31 cellular contexts compared by ENCODE assay signal in the genomic region with DNA sequence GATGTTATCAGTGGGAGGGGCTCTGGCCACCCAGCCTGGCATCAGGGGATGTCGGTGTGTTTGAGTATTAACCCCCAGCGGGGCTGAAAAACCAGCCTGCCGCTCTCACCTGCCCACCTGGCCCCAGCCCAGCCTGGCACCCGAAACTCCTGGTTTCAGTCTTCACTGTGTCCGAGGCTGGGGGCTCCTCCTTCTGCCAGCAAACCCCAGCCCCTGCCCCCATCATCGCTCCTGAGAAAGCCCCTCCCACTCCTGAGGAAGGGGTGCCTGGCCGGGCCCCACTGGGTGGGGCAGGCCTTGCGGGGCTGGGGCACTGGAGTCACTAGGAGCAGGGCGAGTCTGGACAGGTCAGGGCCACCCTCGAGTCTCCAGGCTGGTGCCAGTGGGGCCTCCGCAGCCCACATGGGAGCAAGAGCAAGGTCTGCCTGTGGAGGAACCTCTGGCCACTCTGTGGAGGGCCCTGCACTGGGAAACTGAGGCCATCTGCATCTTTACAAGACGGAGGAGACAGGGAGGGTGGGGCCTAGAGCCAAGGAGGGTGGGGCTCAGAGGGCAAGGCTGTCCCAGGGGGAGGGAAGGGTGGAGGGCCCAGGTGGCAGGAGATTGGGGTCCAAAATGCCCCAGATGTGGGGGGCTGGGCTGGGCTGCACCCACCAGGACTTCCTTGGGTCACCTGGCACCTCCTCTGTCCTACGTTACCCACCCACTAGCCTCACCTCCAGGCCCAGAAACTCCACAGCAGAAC. TPM values are rescaled to one million over a fixed set of nuclear protein-coding genes. Genes with fewer than 3 reads are reported as not detected.
DNase-seq lines count a peak whose midpoint lies in the region; ATAC-seq and TF ChIP-seq lines count a peak whose summit lies in the region.
"Had no signal": no experiment of that assay in that cellular context is flagged by ENCODE, and none has a peak within 500 bp of the region (broad histone marks: within the 10 kb centered on the region; RNA-seq: fewer than 3 reads in every experiment).

No MANE protein-coding gene starts in this region.

- H3K18ac ChIP-seq in trophoblast cell (ENCODE audit: low read length) = no peak overlapping the region

- H3K4me1 Mint-ChIP-seq in endodermal cell = no peaks in the 10 kb centered on the region
- H3K4me1 Mint-ChIP-seq: activated CD4-positive, alpha-beta T cell treated with anti-CD3 and anti-CD28 coated beads for 36 hours; T-helper 17 cell had no signal

- peak overlapping the region; percentile 15; the same call in 1 of the 2 replicates for H3K9ac ChIP-seq in BLaER1
- H3K9ac ChIP-seq in endodermal cell (ENCODE audit: extremely low read depth, low read length, poor library complexity, severe bottlenecking) = no peak overlapping the region
- no peak overlapping the region for H3K9ac ChIP-seq in trophoblast cell (ENCODE audit: low read length)
- H3K9ac ChIP-seq: parathyroid adenoma had no signal

- 92 to 95% methylated on average over 7 to 13 of the region's 13 CpGs for WGBS in endodermal cell (ENCODE audit: insufficient coverage in 1 of 2, insufficient read length in 1 of 2), 2 experiments
- WGBS in trophoblast cell (ENCODE audit: extremely low coverage, insufficient coverage, insufficient read length) = no CpG with 5 or more reads among the region's 13 CpGs

- H3K4me1 ChIP-seq in BLaER1 = peaks cover 82% of the 10 kb centered on the region
- H3K4me1 ChIP-seq in endodermal cell (ENCODE audit: control insufficient read depth, insufficient read depth, low read length) = no peaks in the 10 kb centered on the region
- peaks cover 14 to 21% of the 10 kb centered on the region in 2 experiments for H3K4me1 ChIP-seq in trophoblast cell (ENCODE audit: control insufficient read depth in 1 of 2, insufficient read depth in 2 of 2, low read length in 2 of 2)
- H3K4me1 ChIP-seq: right lobe of liver had no signal

- H4K8ac ChIP-seq in trophoblast cell (ENCODE audit: low read depth, low read length) = no peak overlapping the region

- H3K9me3 Mint-ChIP-seq in endodermal cell = no peaks in the 10 kb centered on the region

- no peak overlapping the region for H3K27ac Mint-ChIP-seq in endodermal cell
- H3K27ac Mint-ChIP-seq: activated CD4-positive, alpha-beta T cell treated with anti-CD3 and anti-CD28 coated beads for 36 hours; activated CD8-positive, alpha-beta T cell treated with anti-CD3 and anti-CD28 coated beads, Interleukin-2, amount 10 ng/mL, durations not matched to agents 7 days and 5 days; activated naive CD8-positive, alpha-beta T cell; stimulated activated effector memory CD8-positive, alpha-beta T cell treated with anti-CD3 and anti-CD28 coated beads, Interleukin-12 subunit alpha, Interleukin-12 subunit beta, amount 100 ng/mL, for 72 hours; T-helper 17 cell had no signal

- peak overlapping the region; percentile 48 for H4K91ac ChIP-seq in trophoblast cell (ENCODE audit: low read depth, low read length)

- H3K9me3 ChIP-seq in BLaER1 = no peaks in the 10 kb centered on the region
- H3K9me3 ChIP-seq in WERI-Rb-1 (ENCODE audit: severe bottlenecking) = no peaks in the 10 kb centered on the region
- H3K9me3 ChIP-seq in endodermal cell (ENCODE audit: control insufficient read depth, low read length) = no peaks in the 10 kb centered on the region
- H3K9me3 ChIP-seq in trophoblast cell (ENCODE audit: insufficient read depth, low read depth, low read length) = peaks cover 8% of the 10 kb centered on the region
- H3K9me3 ChIP-seq: Caco-2, right lobe of liver, vagina had no signal

- H3K36me3 ChIP-seq in BLaER1 (no peaks in the 10 kb centered on the region), WERI-Rb-1 (no peaks in the 10 kb centered on the region), endodermal cell (ENCODE audit: control insufficient read depth, insufficient read depth, low read length) (no peaks in the 10 kb centered on the region), trophoblast cell (ENCODE audit: control insufficient read depth in 1 of 2, insufficient read depth in 2 of 2, low read length in 2 of 2) (no peaks in the 10 kb centered on the region)
- H3K36me3 ChIP-seq: right lobe of liver, vagina had no signal

- DNase-seq in WERI-Rb-1 = no peak
- no peak for DNase-seq in endodermal cell
- no peak for DNase-seq in trophoblast cell
- no peak for DNase-seq in stimulated activated naive CD4-positive, alpha-beta T cell (lab: John Stamatoyannopoulos, UW)
- DNase-seq: activated CD4-positive, alpha-beta T cell treated with anti-CD3 and anti-CD28 coated beads for 36 hours; activated CD8-positive, alpha-beta T cell treated with anti-CD3 and anti-CD28 coated beads, Interleukin-2, amount 10 ng/mL, durations not matched to agents 7 days and 5 days; activated effector memory CD4-positive, alpha-beta T cell treated with Interleukin-2 at 50 U/mL for 16 hours; Caco-2; cerebellar nuclear complex; effector CD4-positive, alpha-beta T cell; GF-D8; KBM-7; MM.1S; NCI-H2081; NCI-H226; NCI-H774; right lobe of liver; RPMI8226; stimulated activated CD4-positive, alpha-beta T cell treated with anti-CD3 and anti-CD28 coated beads, Interleukin-12 subunit alpha, Interleukin-12 subunit beta, amount 100 ng/mL, for 4 hours; stimulated activated CD4-positive, alpha-beta T cell treated with anti-CD3 and anti-CD28 coated beads, Interleukin-4, amount 100 ng/mL, for 24 hours; T-helper 17 cell had no signal

- H2AFZ ChIP-seq in trophoblast cell (ENCODE audit: insufficient read depth, low read length, poor library complexity) = no peak overlapping the region
- H2AFZ ChIP-seq: parathyroid adenoma had no signal

- H3K27ac ChIP-seq in BLaER1 (peak overlapping the region; percentile 62; the same call in 1 of the 2 replicates), WERI-Rb-1 (peak overlapping the region; percentile 36; the same call in 1 of the 2 replicates), endodermal cell (ENCODE audit: low read depth, low read length) (peak overlapping the region; percentile 92), trophoblast cell (ENCODE audit: low read depth, low read length) (no peak overlapping the region)
- H3K27ac ChIP-seq: epithelial cell of prostate, parathyroid adenoma, right lobe of liver, vagina had no signal

- H3K4me2 ChIP-seq in BLaER1 = peak overlapping the region; percentile 99
- no peak overlapping the region for H3K4me2 ChIP-seq in trophoblast cell (ENCODE audit: low read length)

- H3K4ac ChIP-seq in trophoblast cell (ENCODE audit: low read depth, low read length) = no peak overlapping the region

- H3K27me3 ChIP-seq in BLaER1 (no peaks in the 10 kb centered on the region), WERI-Rb-1 (ENCODE audit: insufficient read depth, low read depth, severe bottlenecking) (no peaks in the 10 kb centered on the region), endodermal cell (ENCODE audit: control insufficient read depth, insufficient read depth, low read length, poor library complexity, severe bottlenecking) (no peaks in the 10 kb centered on the region), trophoblast cell (ENCODE audit: insufficient read depth, low read length) (no peaks in the 10 kb centered on the region)
- H3K27me3 ChIP-seq: right lobe of liver, vagina had no signal

- no peak overlapping the region for H3K4me3 ChIP-seq in BLaER1
- no peak overlapping the region for H3K4me3 ChIP-seq in WERI-Rb-1 (ENCODE audit: low read depth, low read length)
- H3K4me3 ChIP-seq in endodermal cell (ENCODE audit: low read length) = no peak overlapping the region
- no peak overlapping the region for H3K4me3 ChIP-seq in trophoblast cell (ENCODE audit: low read depth, low read length)
- H3K4me3 ChIP-seq: lung, right lobe of liver, vagina had no signal

- H3K79me2 ChIP-seq in trophoblast cell (ENCODE audit: control insufficient read depth, insufficient read depth, low read length, poor library complexity) = no peaks in the 10 kb centered on the region
- H3K79me2 ChIP-seq: parathyroid adenoma had no signal

- ATAC-seq in HG02938 (IDR thresholded peaks at IDR 0.05; ENCODE audit: unreplicated experiment) (no peak), GM18861 (IDR thresholded peaks at IDR 0.05; ENCODE audit: unreplicated experiment) (no peak), GM18858 (IDR thresholded peaks at IDR 0.05; ENCODE audit: unreplicated experiment) (no peak)
- ATAC-seq: activated CD4-positive, alpha-beta T cell treated with anti-CD3 and anti-CD28 coated beads for 36 hours; activated CD8-positive, alpha-beta T cell treated with anti-CD3 and anti-CD28 coated beads, Interleukin-2, amount 10 ng/mL, durations not matched to agents 7 days and 5 days; stimulated activated effector memory CD8-positive, alpha-beta T cell treated with anti-CD3 and anti-CD28 coated beads, Interleukin-12 subunit alpha, Interleukin-12 subunit beta, amount 100 ng/mL, for 72 hours; T-helper 17 cell had no signal

- H2BK12ac ChIP-seq in trophoblast cell (ENCODE audit: low read length) = peak overlapping the region; percentile 15

- TF ChIP-seq CTCF in WERI-Rb-1 (IDR thresholded peaks at IDR 0.05; ENCODE audit: low read depth, low read length) (no peak), endodermal cell (conservative IDR thresholded peaks at IDR 0.05) (no peak)

- no peak overlapping the region for H2BK5ac ChIP-seq in trophoblast cell (ENCODE audit: low read depth, low read length, poor library complexity)

- H2BK120ac ChIP-seq in trophoblast cell (ENCODE audit: insufficient read depth, low read length, poor library complexity) = no peak overlapping the region

- H3K23ac ChIP-seq in trophoblast cell (ENCODE audit: low read length) = no peak overlapping the region

- no peak overlapping the region for H2AK5ac ChIP-seq in trophoblast cell (ENCODE audit: low read length)

- H3K36me3 Mint-ChIP-seq in endodermal cell (ENCODE audit: low read depth) = no peaks in the 10 kb centered on the region
- H3K36me3 Mint-ChIP-seq: activated naive CD8-positive, alpha-beta T cell; stimulated activated effector memory CD8-positive, alpha-beta T cell treated with anti-CD3 and anti-CD28 coated beads, Interleukin-12 subunit alpha, Interleukin-12 subunit beta, amount 100 ng/mL, for 72 hours had no signal

- no peak overlapping the region for H4K12ac ChIP-seq in trophoblast cell (ENCODE audit: low read depth, low read length)

- peaks cover 2% of the 10 kb centered on the region for H3K27me3 Mint-ChIP-seq in endodermal cell (ENCODE audit: insufficient read depth)

- H3K14ac ChIP-seq in trophoblast cell (ENCODE audit: low read length) = no peak overlapping the region

- H3K79me1 ChIP-seq in trophoblast cell (ENCODE audit: low read length) = peaks cover 13% of the 10 kb centered on the region

- no peaks in the 10 kb centered on the region for H4K20me1 ChIP-seq in BLaER1

- no peak overlapping the region for H3K4me3 Mint-ChIP-seq in endodermal cell
- H3K4me3 Mint-ChIP-seq: activated CD4-positive, alpha-beta T cell treated with anti-CD3 and anti-CD28 coated beads for 36 hours; activated CD8-positive, alpha-beta T cell treated with anti-CD3 and anti-CD28 coated beads, Interleukin-2, amount 10 ng/mL, durations not matched to agents 7 days and 5 days; activated naive CD8-positive, alpha-beta T cell; stimulated activated effector memory CD8-positive, alpha-beta T cell treated with anti-CD3 and anti-CD28 coated beads, Interleukin-12 subunit alpha, Interleukin-12 subunit beta, amount 100 ng/mL, for 72 hours; T-helper 17 cell had no signal

RNA-seq across cellular contexts. Expression of gene NOTCH1, which starts 51.5 kb away (rescaled TPM):
- 10 to 100 TPM; 23.4 to 24.2 TPM for total RNA-seq in endodermal cell
- polyA plus RNA-seq in endodermal cell (2013, experiment 1 of 2) = 72.4 TPM
- polyA plus RNA-seq in endodermal cell (2013, experiment 2 of 2) = 68.2 TPM
- polyA plus RNA-seq in trophoblast cell (2013) = 28.5 and 29.7 TPM in 2 replicates
